Comparison of ENCODE assay signal across 25 cellular contexts in the genomic region with DNA sequence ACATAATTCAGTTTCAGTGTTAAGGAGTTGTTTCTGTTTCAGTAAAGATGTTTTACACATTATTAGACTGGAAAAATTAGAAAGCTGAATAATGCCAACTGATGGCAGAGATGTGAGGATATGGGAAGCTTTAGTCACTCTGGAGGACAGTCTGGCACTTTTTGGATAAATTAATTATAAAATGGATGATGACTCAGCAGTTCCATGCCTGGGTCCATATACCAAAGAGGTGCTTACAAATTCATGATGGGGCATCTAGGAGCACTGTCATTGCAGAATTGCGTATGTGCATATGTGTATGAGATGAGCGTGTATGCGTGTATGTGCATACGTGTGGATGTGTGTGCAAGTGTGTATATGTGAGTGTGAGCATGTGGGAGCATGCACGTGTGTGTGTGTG. TPM values are rescaled to one million over a fixed set of nuclear protein-coding genes. Genes with fewer than 3 reads are reported as not detected.
DNase-seq lines count a peak whose midpoint lies in the region; ATAC-seq, FAIRE-seq and TF ChIP-seq lines count a peak whose summit lies in the region.
"Had no signal": no experiment of that assay in that cellular context is flagged by ENCODE, and none has a peak within 500 bp of the region (broad histone marks: within the 10 kb centered on the region; RNA-seq: fewer than 3 reads in every experiment).

No MANE protein-coding gene starts in this region.

- DNase-seq in HepG2 (ENCODE audit: low spot score): no peak
- DNase-seq in right lobe of liver: no peak
- DNase-seq in H1 (ENCODE audit: low read depth in 1 of 2, low spot score in 2 of 2): no peak
- DNase-seq in mesenchymal stem cell: no peak
- no peak for DNase-seq in Kasumi-1 (lab: John Stamatoyannopoulos, UW)
- no peak for DNase-seq in SKM-1 (lab: John Stamatoyannopoulos, UW; ENCODE audit: unreplicated experiment)
- no peak for DNase-seq in vagina (ENCODE audit: extremely low spot score in 2 of 2)
- DNase-seq: ACHN; AML-193; BE2C; CD4-positive, alpha-beta T cell; CD8-positive, alpha-beta memory T cell; DMS 273 treated with DMSO at 0.1 percent for 48 hours; DMS79; EL; GDM1; HFFc6 had no signal

- no peak overlapping the region for H3K56ac ChIP-seq in H1 (replicated peaks; ENCODE audit: insufficient read length, low read depth, low read length)

- FAIRE-seq in HepG2 (lab: Jason Lieb, UNC) (no peak), H1 (lab: Jason Lieb, UNC) (no peak)
- FAIRE-seq: D721Med, GM12878, GM19239, H54 had no signal

- no peak overlapping the region for H2BK5ac ChIP-seq in H1 (ENCODE audit: low read depth, low read length)
- no peak overlapping the region for H2BK5ac ChIP-seq in mesenchymal stem cell (ENCODE audit: low read depth, low read length, poor library complexity, severe bottlenecking)

- H3K23ac ChIP-seq in H1 (ENCODE audit: insufficient read length) (peak overlapping the region; percentile 97), mesenchymal stem cell (ENCODE audit: low read length in 2 of 2) (no peak overlapping the region)

- H4K91ac ChIP-seq in H1 (replicated peaks; ENCODE audit: insufficient read length, low read length) (peak overlapping the region; percentile 68), mesenchymal stem cell (ENCODE audit: low read length) (peak overlapping the region; percentile 72)

- H3K23me2 ChIP-seq in H1 (ENCODE audit: low read depth, low read length): no peaks in the 10 kb centered on the region

- H2BK12ac ChIP-seq in H1 (ENCODE audit: low read depth, low read length) (0 out of 2 replicates have a peak overlapping the region, but pooled peaks have one; percentile 10), mesenchymal stem cell (ENCODE audit: low read length in 2 of 2) (no peak overlapping the region)

- TF ChIP-seq RAD21 in HepG2 (CRISPR knock-in tag; IDR thresholded peaks at IDR 0.05): no peak
- TF ChIP-seq RAD21 in H1 (IDR thresholded peaks at IDR 0.05 in 1 of 2, conservative IDR thresholded peaks at IDR 0.05 in 1 of 2; ENCODE audit: low read depth in 2 of 2, low read length in 2 of 2): no peak

- H3K9me3 ChIP-seq in HepG2 (ENCODE audit: low read length) (no peaks in the 10 kb centered on the region), right lobe of liver (no peaks in the 10 kb centered on the region), H1 (ENCODE audit: insufficient read depth in 2 of 2, low read depth in 1 of 2, low read length in 1 of 2) (no peaks in the 10 kb centered on the region), mesenchymal stem cell (ENCODE audit: control insufficient read depth, low read length) (no peaks in the 10 kb centered on the region), vagina (no peaks in the 10 kb centered on the region)
- H3K9me3 ChIP-seq: BE2C; BLaER1 treated with 17β-estradiol and CSF1 and Interleukin-3, amounts not matched to agents 10 nM and 100 nM; HAP-1 had no signal

- H3K4me2 ChIP-seq in HepG2 (ENCODE audit: low read depth, low read length) (no peak overlapping the region), H1 (ENCODE audit: insufficient read depth in 1 of 2, low read depth in 2 of 2, low read length in 2 of 2) (no peak overlapping the region), mesenchymal stem cell (ENCODE audit: low read length, poor library complexity, severe bottlenecking) (no peak overlapping the region)
- H3K4me2 ChIP-seq: BLaER1 treated with 17β-estradiol and CSF1 and Interleukin-3, amounts not matched to agents 10 nM and 100 nM; GM23338 had no signal

- TF ChIP-seq POLR2A in HepG2 (IDR thresholded peaks at IDR 0.05; ENCODE audit: insufficient read depth in 1 of 2, low read depth in 2 of 2, low read length in 2 of 2) (no peak), right lobe of liver (IDR thresholded peaks at IDR 0.05) (no peak), H1 (IDR thresholded peaks at IDR 0.05; ENCODE audit: control extremely low read depth in 1 of 2, low read depth in 2 of 2, low read length in 2 of 2) (no peak), vagina (IDR thresholded peaks at IDR 0.05) (no peak)

- H3K79me1 ChIP-seq in H1 (ENCODE audit: low read depth, low read length) (no peaks in the 10 kb centered on the region), mesenchymal stem cell (replicated peaks; ENCODE audit: low read length, poor library complexity, severe bottlenecking) (no peaks in the 10 kb centered on the region)

- H3K18ac ChIP-seq in H1 (ENCODE audit: extremely low read depth, low read length) (no peak overlapping the region), mesenchymal stem cell (ENCODE audit: low read depth in 1 of 2, low read length in 2 of 2) (no peak overlapping the region)

- CTCF ChIA-PET in HepG2 (lab: Yijun Ruan, JAX; ENCODE audit: low intra/inter-chr PET ratio, low total read pairs): no interaction called here
- CTCF ChIA-PET in H1 (lab: Charles Lee; ENCODE audit: partially characterized antibody): no interaction called here

- H3K79me2 ChIP-seq in HepG2 (ENCODE audit: insufficient read depth, low read length) (no peaks in the 10 kb centered on the region), H1 (ENCODE audit: control insufficient read depth in 1 of 2, insufficient read depth in 2 of 2, low read length in 2 of 2) (no peaks in the 10 kb centered on the region)

- no peak overlapping the region for H2BK15ac ChIP-seq in H1 (ENCODE audit: low read length)
- no peak overlapping the region for H2BK15ac ChIP-seq in mesenchymal stem cell (ENCODE audit: low read depth, poor library complexity, severe bottlenecking)

- H2BK20ac ChIP-seq in H1 (ENCODE audit: low read length): no peak overlapping the region

- POLR2A ChIA-PET in HepG2 (lab: Yijun Ruan, JAX) (no interaction called here), H1 (lab: Charles Lee; ENCODE audit: partially characterized antibody) (no interaction called here)

- H4K8ac ChIP-seq in H1 (ENCODE audit: extremely low read depth, insufficient read depth, low read length) (no peak overlapping the region), mesenchymal stem cell (ENCODE audit: low read length) (no peak overlapping the region)

- H2AK5ac ChIP-seq in H1 (ENCODE audit: low read depth, low read length) (no peak overlapping the region), mesenchymal stem cell (ENCODE audit: low read length, severe bottlenecking) (no peak overlapping the region)

- H4K5ac ChIP-seq in H1 (ENCODE audit: insufficient read length, low read depth, low read length): no peak overlapping the region

- H3K27me3 ChIP-seq in HepG2 (ENCODE audit: control insufficient read depth in 1 of 2, insufficient read depth in 2 of 2, low read length in 2 of 2): no peaks in the 10 kb centered on the region; a peak in 1 of 5 replicates
- no peaks in the 10 kb centered on the region for H3K27me3 ChIP-seq in right lobe of liver
- H3K27me3 ChIP-seq in H1 (replicated peaks in 1 of 4; ENCODE audit: control insufficient read depth in 3 of 4, extremely low read depth in 1 of 4, insufficient read depth in 3 of 4, low read length in 3 of 4): peaks cover 0 to 2% (median 0%) of the 10 kb centered on the region in 4 experiments; a peak in 1 of 7 replicates
- no peaks in the 10 kb centered on the region for H3K27me3 ChIP-seq in mesenchymal stem cell (ENCODE audit: control insufficient read depth in 1 of 2, insufficient read depth in 1 of 2, low read length in 2 of 2)
- H3K27me3 ChIP-seq in vagina: no peaks in the 10 kb centered on the region
- H3K27me3 ChIP-seq: BE2C; BLaER1 treated with 17β-estradiol and CSF1 and Interleukin-3, amounts not matched to agents 10 nM and 100 nM had no signal

- in situ Hi-C loops in HepG2 (cut with HindIII; ENCODE audit: extremely low pct_ligation_motif_present, low pct_unique_long_range_greater_than_20kb): no loop called here

- H3K36me3 ChIP-seq in HepG2 (replicated peaks in 1 of 2; ENCODE audit: control insufficient read depth in 1 of 2, insufficient read depth in 2 of 2, low read length in 2 of 2) (no peaks in the 10 kb centered on the region), right lobe of liver (no peaks in the 10 kb centered on the region), H1 (ENCODE audit: control insufficient read depth in 2 of 4, insufficient read depth in 4 of 4, low read length in 3 of 4) (no peaks in the 10 kb centered on the region), mesenchymal stem cell (ENCODE audit: control insufficient read depth in 1 of 2, insufficient read depth in 2 of 2, low read depth in 1 of 2, low read length in 2 of 2) (no peaks in the 10 kb centered on the region), vagina (no peaks in the 10 kb centered on the region)
- H3K36me3 ChIP-seq: BE2C; BLaER1 treated with 17β-estradiol and CSF1 and Interleukin-3, amounts not matched to agents 10 nM and 100 nM; HAP-1 had no signal

- no peak for TF ChIP-seq CTCF in HepG2 (CRISPR knock-in tag; IDR thresholded peaks at IDR 0.05)
- no peak for TF ChIP-seq CTCF in right lobe of liver (IDR thresholded peaks at IDR 0.05)
- no peak for TF ChIP-seq CTCF in H1 (IDR thresholded peaks at IDR 0.05; ENCODE audit: control extremely low read depth in 1 of 3, insufficient read depth in 1 of 3, low read depth in 1 of 3, low read length in 3 of 3)
- no peak for TF ChIP-seq CTCF in vagina (IDR thresholded peaks at IDR 0.05)

- H3K9ac ChIP-seq in HepG2 (ENCODE audit: insufficient read depth, low read depth, low read length): no peak overlapping the region
- no peak overlapping the region for H3K9ac ChIP-seq in H1 (replicated peaks in 1 of 4; ENCODE audit: extremely low read depth in 1 of 4, low read depth in 3 of 4, low read length in 3 of 4)
- H3K9ac ChIP-seq in mesenchymal stem cell (ENCODE audit: low read length): no peak overlapping the region
- H3K9ac ChIP-seq: BLaER1 treated with 17β-estradiol and CSF1 and Interleukin-3, amounts not matched to agents 10 nM and 100 nM had no signal

- no TSS peak for BruUV-seq in HepG2 (replicated peaks; lab: Mats Ljungman, UMichigan)

- H2AFZ ChIP-seq in HepG2 (ENCODE audit: low read length) (no peak overlapping the region), H1 (ENCODE audit: low read length) (no peak overlapping the region), mesenchymal stem cell (ENCODE audit: low read depth, low read length) (no peak overlapping the region)
- H2AFZ ChIP-seq: GM23338 had no signal

- H3K4me1 ChIP-seq in HepG2 (ENCODE audit: insufficient read depth, low read length): no peaks in the 10 kb centered on the region
- no peaks in the 10 kb centered on the region for H3K4me1 ChIP-seq in right lobe of liver
- peaks cover 0 to 3% (median 2%) of the 10 kb centered on the region in 4 experiments; a peak in 4 of 7 replicates for H3K4me1 ChIP-seq in H1 (replicated peaks in 1 of 4; ENCODE audit: control insufficient read depth in 3 of 4, insufficient read depth in 4 of 4, low read length in 3 of 4)
- H3K4me1 ChIP-seq in mesenchymal stem cell (ENCODE audit: control insufficient read depth, insufficient read depth, low read depth, low read length): no peaks in the 10 kb centered on the region
- H3K4me1 ChIP-seq in vagina: no peaks in the 10 kb centered on the region
- H3K4me1 ChIP-seq: BE2C; BLaER1 treated with 17β-estradiol and CSF1 and Interleukin-3, amounts not matched to agents 10 nM and 100 nM had no signal

- no peak for TF ChIP-seq EP300 in HepG2 (IDR thresholded peaks at IDR 0.05; ENCODE audit: low read depth in 2 of 2, low read length in 2 of 2)
- no peak for TF ChIP-seq EP300 in HepG2 (CRISPR knock-in tag; IDR thresholded peaks at IDR 0.05; ENCODE audit: borderline replicate concordance)
- no peak for TF ChIP-seq EP300 in H1 (IDR thresholded peaks at IDR 0.05; ENCODE audit: borderline replicate concordance in 1 of 2, low read depth in 2 of 2, low read length in 2 of 2)

- no peak overlapping the region for H3K14ac ChIP-seq in H1 (ENCODE audit: insufficient read length)
- H3K14ac ChIP-seq in mesenchymal stem cell (ENCODE audit: low read length in 2 of 2): no peak overlapping the region

- H3K4me3 ChIP-seq in HepG2 (replicated peaks in 1 of 3; ENCODE audit: insufficient read depth in 1 of 3, low read depth in 2 of 3, low read length in 3 of 3) (no peak overlapping the region), right lobe of liver (no peak overlapping the region), H1 (ENCODE audit: extremely low read depth in 1 of 4, insufficient read depth in 2 of 4, low read depth in 3 of 4, low read length in 4 of 4) (no peak overlapping the region), mesenchymal stem cell (ENCODE audit: insufficient read depth in 1 of 2, low read depth in 1 of 2, low read length in 2 of 2) (no peak overlapping the region), vagina (no peak overlapping the region)
- H3K4me3 ChIP-seq: BLaER1 treated with 17β-estradiol and CSF1 and Interleukin-3, amounts not matched to agents 10 nM and 100 nM; GM12878; GM23338; HAP-1 had no signal

- no peak for ATAC-seq in HepG2
- ATAC-seq in right lobe of liver: no peak
- ATAC-seq: GM12878, GM23338 had no signal

- WGBS in HepG2 (ENCODE audit: low lambda C conversion rate): 74% methylated on average over 5 of the region's 5 CpGs
- 75% methylated on average over 5 of the region's 5 CpGs for WGBS in right lobe of liver (ENCODE audit: insufficient coverage, low coverage, low lambda C conversion rate, missing lambda C conversion rate)
- 84% methylated on average over 5 of the region's 5 CpGs; no CpG with 5 or more reads in 1 of the 2 experiments for WGBS in H1 (ENCODE audit: extremely low coverage in 1 of 2, insufficient coverage in 1 of 2, insufficient read length in 1 of 2, insufficient replicate concordance in 2 of 2, low coverage in 1 of 2, low lambda C conversion rate in 2 of 2, missing lambda C conversion rate in 1 of 2), 2 experiments
- 86% methylated on average over 5 of the region's 5 CpGs for WGBS in mesenchymal stem cell

- no peak overlapping the region for H3K27ac ChIP-seq in HepG2 (ENCODE audit: extremely low read length, insufficient read depth, low read length)
- H3K27ac ChIP-seq in right lobe of liver: no peak overlapping the region
- no peak overlapping the region for H3K27ac ChIP-seq in H1 (ENCODE audit: low read depth, low read length)
- H3K27ac ChIP-seq in mesenchymal stem cell (ENCODE audit: low read length, poor library complexity, severe bottlenecking): no peak overlapping the region
- no peak overlapping the region for H3K27ac ChIP-seq in vagina
- H3K27ac ChIP-seq: 22Rv1; BLaER1 treated with 17β-estradiol and CSF1 and Interleukin-3, amounts not matched to agents 10 nM and 100 nM had no signal

- H3K4ac ChIP-seq in H1 (replicated peaks; ENCODE audit: insufficient read length, low read depth, low read length) (no peak overlapping the region), mesenchymal stem cell (ENCODE audit: low read depth in 1 of 2, low read length in 2 of 2) (no peak overlapping the region)

- intact Hi-C loops in HepG2 (cut with micrococcal nuclease; ENCODE audit: unreplicated experiment) (no loop called here), right lobe of liver (cut with DNase I) (no loop called here), vagina (cut with DNase I) (no loop called here)

- H2BK120ac ChIP-seq in H1 (replicated peaks; ENCODE audit: low read depth, low read length) (peak overlapping the region; percentile 68), mesenchymal stem cell (ENCODE audit: low read depth, low read length) (no peak overlapping the region)

- H4K20me1 ChIP-seq in HepG2 (ENCODE audit: insufficient read depth, low read length): no peaks in the 10 kb centered on the region
- H4K20me1 ChIP-seq in H1 (replicated peaks in 1 of 2; ENCODE audit: control insufficient read depth in 1 of 2, insufficient read depth in 2 of 2, low read length in 2 of 2): no peaks in the 10 kb centered on the region
- H4K20me1 ChIP-seq: BLaER1 treated with 17β-estradiol and CSF1 and Interleukin-3, amounts not matched to agents 10 nM and 100 nM had no signal

RNA-seq across cellular contexts. Expression of a gene that starts 31.2 kb away (rescaled TPM):
- total RNA-seq in HepG2 (2016; rRNA removed; fragmentation: Illumina TruSeq; extraction: Trizol): 4.4 and 10.2 TPM in 2 replicates
- 0.20 and 0.26 TPM in 2 replicates for total RNA-seq in HepG2 (2016; cell fraction: cytosol; rRNA removed; fragmentation: Illumina TruSeq; extraction: Trizol; ENCODE audit: low read depth)
- total RNA-seq in HepG2 (2016; cell fraction: insoluble cytoplasmic fraction; rRNA removed; fragmentation: Illumina TruSeq; extraction: Trizol): 4.2 and 9.8 TPM in 2 replicates
- total RNA-seq in HepG2 (2016; cell fraction: membrane; rRNA removed; fragmentation: Illumina TruSeq; extraction: Trizol): 1.4 and 1.6 TPM in 2 replicates
- total RNA-seq in HepG2 (2016; cell fraction: nucleus; rRNA removed; fragmentation: Illumina TruSeq; extraction: Trizol): 8.3 and 8.4 TPM in 2 replicates
- 2.4 and 2.9 TPM in 2 replicates for polyA plus RNA-seq in HepG2 (2011; rRNA removed)
- 1.0 and 2.2 TPM in 2 replicates for polyA plus RNA-seq in HepG2 (2011; cell fraction: cytosol; rRNA removed)
- 2.6 and 3.1 TPM in 2 replicates for polyA plus RNA-seq in HepG2 (2011; cell fraction: nucleus; rRNA removed)
- 4.4 and 4.5 TPM in 2 replicates for polyA plus RNA-seq in HepG2 (2012)
- 0.08 and 0.10 TPM in 2 replicates for polyA plus RNA-seq in HepG2 (2016; cell fraction: cytosol; fragmentation: Illumina TruSeq; extraction: Trizol; ENCODE audit: low read depth)
- 4.3 TPM in 2 replicates for polyA plus RNA-seq in HepG2 (2016; cell fraction: insoluble cytoplasmic fraction; fragmentation: Illumina TruSeq; extraction: Trizol; ENCODE audit: low read depth)
- polyA plus RNA-seq in HepG2 (2016; cell fraction: membrane; fragmentation: Illumina TruSeq; extraction: Trizol; ENCODE audit: low read depth): 0.32 and 0.40 TPM in 2 replicates
- 5.2 and 5.4 TPM in 2 replicates for polyA plus RNA-seq in HepG2 (2016; cell fraction: nucleus; fragmentation: Illumina TruSeq; extraction: Trizol; ENCODE audit: insufficient read depth, low read depth)
- polyA minus RNA-seq in HepG2 (2011; rRNA and poly(A)+ RNA removed; ENCODE audit: low replicate concordance): 6.4 and 14.7 TPM in 2 replicates
- polyA minus RNA-seq in HepG2 (2011; cell fraction: cytosol; rRNA and poly(A)+ RNA removed): 5.4 and 7.5 TPM in 2 replicates
- polyA minus RNA-seq in HepG2 (2011; cell fraction: nucleus; rRNA and poly(A)+ RNA removed): 18.7 and 26.4 TPM in 2 replicates
- total RNA-seq in right lobe of liver: 1 to 10 TPM; 4.6 to 7.7 (median 5.8) TPM
- 23.3 and 25.0 TPM in 2 replicates for total RNA-seq in H1 (2021; fragmentation: NEBNext Ultra II Directional; extraction: Animal tissue kit (Norgen Biotek cat#: 25700))
- polyA plus RNA-seq in H1 (2011; rRNA removed): 4.6 and 8.5 TPM in 2 replicates
- 7.6 TPM for polyA plus RNA-seq in H1 (2011; cell fraction: cytosol; rRNA removed)
- polyA plus RNA-seq in H1 (2011; cell fraction: nucleus; rRNA removed): 5.4 TPM
- polyA plus RNA-seq in H1 (2012, experiment 1 of 2): 13.2 to 25.4 TPM (median 18.5 TPM) in 4 replicates
- 0.73 TPM for polyA plus RNA-seq in H1 (2012, experiment 2 of 2)
- polyA plus RNA-seq in H1 (2013, experiment 1 of 2): 9.3 TPM
- polyA plus RNA-seq in H1 (2013, experiment 2 of 2): 8.8 TPM
- polyA minus RNA-seq in H1 (2011; rRNA and poly(A)+ RNA removed): 57.9 and 82.0 TPM in 2 replicates
- polyA minus RNA-seq in H1 (2011; cell fraction: cytosol; rRNA and poly(A)+ RNA removed): 24.9 TPM
- polyA minus RNA-seq in H1 (2011; cell fraction: nucleus; rRNA and poly(A)+ RNA removed): 51.5 TPM
- polyA plus RNA-seq in mesenchymal stem cell (2013, experiment 1 of 2): 15.1 TPM
- 14.8 TPM for polyA plus RNA-seq in mesenchymal stem cell (2013, experiment 2 of 2)
- 20.6 TPM for total RNA-seq in vagina
